ENCODE assay signal across 13 cellular contexts in genomic region chr7:91713669-91714068, GRCh38.
DNase-seq lines count a peak whose midpoint lies in the region; ATAC-seq and TF ChIP-seq lines count a peak whose summit lies in the region.
"Had no signal": no experiment of that assay in that cellular context is flagged by ENCODE, and none has a peak within 500 bp of the region (broad histone marks: within the 10 kb centered on the region; RNA-seq: fewer than 3 reads in every experiment).

No MANE protein-coding gene starts in this region.

- no peaks in the 10 kb centered on the region for H3K79me2 ChIP-seq in GM23248 (ENCODE audit: insufficient read depth)

- no peaks in the 10 kb centered on the region for H3K9me3 ChIP-seq in GM23248 (ENCODE audit: low read depth)

- H2AFZ ChIP-seq in GM23248 = no peak overlapping the region
- H2AFZ ChIP-seq: GM23338 had no signal

- DNase-seq in LHCN-M2 (ENCODE audit: low read depth) (peak; percentile 10), NCI-H2171 treated with DMSO at 0.1 percent for 48 hours (lab: John Stamatoyannopoulos, UW) (peak; percentile 78), epithelial cell of esophagus (ENCODE audit: low read depth) (peak; percentile 28), renal cortical epithelial cell (ENCODE audit: low read depth) (peak; percentile 3), GM23248 (no peak), HEK293T (ENCODE audit: extremely low spot score) (no peak)
- DNase-seq: C1 segment of cervical spinal cord; CD4-positive, alpha-beta memory T cell; DMS79; H7 had no signal

- H3K9ac ChIP-seq in GM23248 = no peak overlapping the region

- no peak for TF ChIP-seq CTCF in epithelial cell of esophagus (IDR thresholded peaks at IDR 0.05; ENCODE audit: insufficient read depth, low read depth, low read length, missing control alignments)

- no peak overlapping the region for H3K4me2 ChIP-seq in GM23248 (ENCODE audit: unreplicated experiment)
- H3K4me2 ChIP-seq: GM23338 had no signal

- H3K27me3 ChIP-seq in GM23248 (replicated peaks; ENCODE audit: insufficient read depth) = no peaks in the 10 kb centered on the region

- 0 out of 2 replicates have a peak, but pooled peaks cover 9% of the 10 kb centered on the region for H3F3A ChIP-seq in GM23248 (ENCODE audit: insufficient read depth)

- CTCF ChIA-PET in HEK293T (lab: Yijun Ruan, JAX) = no interaction called here

- H3K9me2 ChIP-seq in GM23248 (ENCODE audit: insufficient read depth) = no peaks in the 10 kb centered on the region

- no peaks in the 10 kb centered on the region for H4K20me1 ChIP-seq in GM23248 (ENCODE audit: insufficient read depth)

- H3K4me1 ChIP-seq in GM23248 (ENCODE audit: insufficient read depth) = peaks cover 13% of the 10 kb centered on the region

- H3K36me3 ChIP-seq in GM23248 (ENCODE audit: low read depth) = no peaks in the 10 kb centered on the region

- POLR2A ChIA-PET in HEK293T (lab: Yijun Ruan, JAX) = no interaction called here

- H3K27ac ChIP-seq in GM23248 = no peak overlapping the region

- in situ Hi-C loops in GM23248 (cut with MboI) = no loop called here

- no peak for ATAC-seq in HG02981 (IDR thresholded peaks at IDR 0.05; ENCODE audit: unreplicated experiment)
- ATAC-seq: GM12878, GM23338 had no signal

- no peak overlapping the region for H3K4me3 ChIP-seq in epithelial cell of esophagus (ENCODE audit: low read length)
- H3K4me3 ChIP-seq in GM23248 = no peak overlapping the region
- H3K4me3 ChIP-seq: GM12878, GM23338 had no signal

TF ChIP-seq in HEK293T, 16 proteins besides CTCF, POLR2A, EP300 and RAD21:
- TF ChIP-seq LEF1 (IDR thresholded peaks at IDR 0.05; ENCODE audit: borderline replicate concordance) = no peak
TF ChIP-seq in HEK293T: peak in this region for 0.

Comparison
In these comparisons a context has a peak if more than half of its experiments do, and no peak if none do; other contexts are left out.
1. DNase-seq: peak in LHCN-M2 (single experiment), NCI-H2171 treated with DMSO at 0.1 percent for 48 hours (single experiment), epithelial cell of esophagus (single experiment) and renal cortical epithelial cell (single experiment); none in GM23248 (single experiment) and HEK293T (single experiment).